ENCODE assay signal across 22 cellular contexts in the genomic region with DNA sequence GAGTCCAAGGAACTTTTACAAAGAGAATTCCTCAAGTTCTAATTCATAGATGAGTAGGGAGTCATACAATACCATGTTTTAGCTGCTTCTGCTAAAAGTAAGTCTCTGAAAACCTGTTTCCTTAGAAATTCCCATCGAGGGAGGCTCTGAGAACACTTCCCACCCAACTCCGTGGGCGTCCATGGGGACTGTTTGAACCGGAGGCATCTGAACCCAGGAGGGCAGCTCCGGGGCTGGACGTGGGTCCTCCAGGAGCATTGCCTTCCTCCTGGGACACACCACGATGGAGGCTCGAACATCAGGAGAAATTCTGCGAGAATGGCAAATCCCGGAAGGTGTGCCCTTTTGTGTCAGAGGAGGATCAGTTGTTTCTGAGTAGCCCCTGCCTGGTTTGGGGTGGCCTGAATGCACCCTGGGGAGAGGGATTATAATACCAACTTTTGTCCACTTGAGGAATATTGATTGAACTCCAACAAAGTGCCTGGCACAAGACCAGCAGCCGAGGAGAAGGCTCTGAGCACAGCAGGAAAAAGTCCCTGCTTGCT.
DNase-seq lines count a peak whose midpoint lies in the region; ATAC-seq and TF ChIP-seq lines count a peak whose summit lies in the region.
"Had no signal": no experiment of that assay in that cellular context is flagged by ENCODE, and none has a peak within 500 bp of the region (broad histone marks: within the 10 kb centered on the region; RNA-seq: fewer than 3 reads in every experiment).

No MANE protein-coding gene starts in this region.

- no peak overlapping the region for H3K4me3 Mint-ChIP-seq in natural killer cell treated with Interleukin-12 subunit alpha and Interleukin-12 subunit beta and Interleukin-15 and Interleukin-18, amount 100 ng/mL, for 72 hours
- H3K4me3 Mint-ChIP-seq in natural killer cell (no peak overlapping the region), mesothelial cell of epicardium (no peak overlapping the region), progenitor cell of endocrine pancreas (ENCODE audit: low read depth) (no peak overlapping the region)
- H3K4me3 Mint-ChIP-seq: CD4-positive, CD25-positive, alpha-beta regulatory T cell; CD8-positive, alpha-beta memory T cell; IgD-negative memory B cell had no signal

- CTCF ChIA-PET in A673 (lab: Charles Lee) = no interaction called here

- peak overlapping the region in 1 of 2 donors; percentile 27 for H3K27ac Mint-ChIP-seq in natural killer cell treated with Interleukin-12 subunit alpha and Interleukin-12 subunit beta and Interleukin-15 and Interleukin-18, amount 100 ng/mL, for 72 hours
- no peak overlapping the region for H3K27ac Mint-ChIP-seq in natural killer cell
- H3K27ac Mint-ChIP-seq in mesothelial cell of epicardium = peak overlapping the region; percentile 30
- H3K27ac Mint-ChIP-seq in progenitor cell of endocrine pancreas = peak overlapping the region; percentile 92
- H3K27ac Mint-ChIP-seq: CD4-positive, CD25-positive, alpha-beta regulatory T cell; IgD-negative memory B cell had no signal

- POLR2A ChIA-PET in A673 (lab: Charles Lee; ENCODE audit: low non-redundant PET) = no interaction called here

- H3K4me1 ChIP-seq in A673 (ENCODE audit: insufficient read depth, low read length, poor library complexity, severe bottlenecking) = no peaks in the 10 kb centered on the region
- H3K4me1 ChIP-seq: BE2C had no signal

- peak; percentile 54 for DNase-seq in natural killer cell treated with Interleukin-12 subunit alpha and Interleukin-12 subunit beta and Interleukin-15 and Interleukin-18, amount 100 ng/mL, for 72 hours (ENCODE audit: low spot score)
- DNase-seq in natural killer cell (no peak), mesothelial cell of epicardium (ENCODE audit: low spot score in 2 of 2, unreplicated experiment in 2 of 2) (no peak), progenitor cell of endocrine pancreas (ENCODE audit: low spot score, unreplicated experiment) (no peak), HT-29 (ENCODE audit: low spot score) (no peak), A673 (ENCODE audit: low spot score) (no peak), H4 (ENCODE audit: low spot score) (no peak)
- DNase-seq: ACHN; BE2C; C1 segment of cervical spinal cord; CD4-positive, CD25-positive, alpha-beta regulatory T cell; CD8-positive, alpha-beta memory T cell; COR-L47; DMS 273 treated with DMSO at 0.1 percent for 48 hours; DMS53; DND-41; EL; GM23248; H7 had no signal

- no peak overlapping the region for H3K4me3 ChIP-seq in A673 (ENCODE audit: low read depth, low read length, poor library complexity, severe bottlenecking)
- H3K4me3 ChIP-seq: GM23248 had no signal

- no TSS peak for BruUV-seq in A673 (replicated peaks; lab: Mats Ljungman, UMichigan)

- peaks cover 8% of the 10 kb centered on the region for H3K9me3 ChIP-seq in A673 (ENCODE audit: low read depth, low read length, poor library complexity, severe bottlenecking)
- H3K9me3 ChIP-seq: BE2C had no signal

- H3K36me3 ChIP-seq in A673 (ENCODE audit: insufficient read depth, low read length, poor library complexity, severe bottlenecking) = no peaks in the 10 kb centered on the region
- H3K36me3 ChIP-seq: BE2C had no signal

- peaks cover 6% of the 10 kb centered on the region for H3K9me3 Mint-ChIP-seq in natural killer cell treated with Interleukin-12 subunit alpha and Interleukin-12 subunit beta and Interleukin-15 and Interleukin-18, amount 100 ng/mL, for 72 hours
- H3K9me3 Mint-ChIP-seq in natural killer cell = peaks cover 2 to 3% of the 10 kb centered on the region in 2 donors
- H3K9me3 Mint-ChIP-seq in mesothelial cell of epicardium = peaks cover 32% of the 10 kb centered on the region
- peaks cover 3% of the 10 kb centered on the region for H3K9me3 Mint-ChIP-seq in progenitor cell of endocrine pancreas (ENCODE audit: low read depth)

- no peak overlapping the region for H3K27ac ChIP-seq in A673 (ENCODE audit: low read depth, low read length, poor library complexity, severe bottlenecking)
- H3K27ac ChIP-seq: GM23248 had no signal

- no peaks in the 10 kb centered on the region for H3K36me3 Mint-ChIP-seq in natural killer cell treated with Interleukin-12 subunit alpha and Interleukin-12 subunit beta and Interleukin-15 and Interleukin-18, amount 100 ng/mL, for 72 hours
- no peaks in the 10 kb centered on the region for H3K36me3 Mint-ChIP-seq in natural killer cell
- H3K36me3 Mint-ChIP-seq in mesothelial cell of epicardium = peaks cover 5% of the 10 kb centered on the region
- peaks cover 4% of the 10 kb centered on the region for H3K36me3 Mint-ChIP-seq in progenitor cell of endocrine pancreas (ENCODE audit: insufficient read depth)
- H3K36me3 Mint-ChIP-seq: CD4-positive, CD25-positive, alpha-beta regulatory T cell; CD8-positive, alpha-beta memory T cell; IgD-negative memory B cell had no signal

- H3K27me3 ChIP-seq in A673 (replicated peaks; ENCODE audit: insufficient read depth, low read depth, low read length, poor library complexity) = no peaks in the 10 kb centered on the region
- H3K27me3 ChIP-seq: BE2C had no signal

- TF ChIP-seq CTCF in natural killer cell (IDR thresholded peaks at IDR 0.05) (no peak), mesothelial cell of epicardium (IDR thresholded peaks at IDR 0.05; ENCODE audit: unreplicated experiment) (no peak), progenitor cell of endocrine pancreas (IDR thresholded peaks at IDR 0.05; ENCODE audit: unreplicated experiment) (no peak), A673 (conservative IDR thresholded peaks at IDR 0.05; ENCODE audit: low read depth, low read length) (no peak)

- ATAC-seq in natural killer cell treated with Interleukin-12 subunit alpha and Interleukin-12 subunit beta and Interleukin-15 and Interleukin-18, amount 100 ng/mL, for 72 hours = no peak
- ATAC-seq in natural killer cell = no peak
- ATAC-seq: HCT116, HepG2 had no signal

- H3K27me3 Mint-ChIP-seq in natural killer cell treated with Interleukin-12 subunit alpha and Interleukin-12 subunit beta and Interleukin-15 and Interleukin-18, amount 100 ng/mL, for 72 hours = no peaks in the 10 kb centered on the region
- H3K27me3 Mint-ChIP-seq in natural killer cell (ENCODE audit: low read depth in 2 of 2) (peaks cover 0 to 7% of the 10 kb centered on the region in 2 donors), mesothelial cell of epicardium (ENCODE audit: low read depth) (no peaks in the 10 kb centered on the region), progenitor cell of endocrine pancreas (peaks cover 6% of the 10 kb centered on the region)
- H3K27me3 Mint-ChIP-seq: CD4-positive, CD25-positive, alpha-beta regulatory T cell; IgD-negative memory B cell had no signal

- H3K4me1 Mint-ChIP-seq in natural killer cell treated with Interleukin-12 subunit alpha and Interleukin-12 subunit beta and Interleukin-15 and Interleukin-18, amount 100 ng/mL, for 72 hours (ENCODE audit: low read depth in 2 of 2) = peaks cover 4 to 6% of the 10 kb centered on the region in 2 donors
- H3K4me1 Mint-ChIP-seq in natural killer cell = peaks cover 0 to 13% of the 10 kb centered on the region in 2 donors
- no peaks in the 10 kb centered on the region for H3K4me1 Mint-ChIP-seq in mesothelial cell of epicardium
- H3K4me1 Mint-ChIP-seq in progenitor cell of endocrine pancreas (ENCODE audit: low read depth) = no peaks in the 10 kb centered on the region
- H3K4me1 Mint-ChIP-seq: CD4-positive, CD25-positive, alpha-beta regulatory T cell; IgD-negative memory B cell had no signal

- intact Hi-C loops in natural killer cell (cut with micrococcal nuclease) (no loop called here), A673 (cut with micrococcal nuclease; ENCODE audit: unreplicated experiment) (no loop called here)

Comparison
In these comparisons a context has a peak if more than half of its experiments do, and no peak if none do; other contexts are left out.
1. H3K27ac Mint-ChIP-seq: peak in mesothelial cell of epicardium (single experiment) and progenitor cell of endocrine pancreas (single experiment); none in natural killer cell (0 of 2).